ENCODE assay signal across 25 cellular contexts in genomic region chr5:124796495-124796894, GRCh38. TPM values are rescaled to one million over a fixed set of nuclear protein-coding genes. Genes with fewer than 3 reads are reported as not detected.
DNase-seq lines count a peak whose midpoint lies in the region; ATAC-seq, FAIRE-seq and TF ChIP-seq lines count a peak whose summit lies in the region.
"Had no signal": no experiment of that assay in that cellular context is flagged by ENCODE, and none has a peak within 500 bp of the region (broad histone marks: within the 10 kb centered on the region; RNA-seq: fewer than 3 reads in every experiment).

No MANE protein-coding gene starts in this region.

- no peak for TF ChIP-seq RAD21 in H1 (IDR thresholded peaks at IDR 0.05 in 1 of 2, conservative IDR thresholded peaks at IDR 0.05 in 1 of 2; ENCODE audit: low read depth in 2 of 2, low read length in 2 of 2)

- no peaks in the 10 kb centered on the region for H3K23me2 ChIP-seq in H1 (ENCODE audit: low read depth, low read length)

- H3K4me3 ChIP-seq in H1 (ENCODE audit: extremely low read depth in 1 of 4, insufficient read depth in 2 of 4, low read depth in 3 of 4, low read length in 4 of 4) (no peak overlapping the region), left lung (no peak overlapping the region)
- H3K4me3 ChIP-seq: coronary artery, heart right ventricle, right atrium auricular region, SK-N-MC, transverse colon had no signal

- FAIRE-seq in H1 (lab: Jason Lieb, UNC), result no peak
- FAIRE-seq: endometrium, RCC 7860 had no signal

- H3K4me2 ChIP-seq in H1 (ENCODE audit: insufficient read depth in 1 of 2, low read depth in 2 of 2, low read length in 2 of 2), result no peak overlapping the region

- H3K27me3 ChIP-seq in H1 (replicated peaks in 1 of 4; ENCODE audit: control insufficient read depth in 3 of 4, extremely low read depth in 1 of 4, insufficient read depth in 3 of 4, low read length in 3 of 4) (no peaks in the 10 kb centered on the region), left lung (no peaks in the 10 kb centered on the region)
- H3K27me3 ChIP-seq: brain microvascular endothelial cell, heart right ventricle, right atrium auricular region, transverse colon had no signal

- no peak overlapping the region for H3K14ac ChIP-seq in H1 (ENCODE audit: insufficient read length)

- peak overlapping the region; percentile 33 for H3K4ac ChIP-seq in H1 (replicated peaks; ENCODE audit: insufficient read length, low read depth, low read length)

- H3K56ac ChIP-seq in H1 (replicated peaks; ENCODE audit: insufficient read length, low read depth, low read length), result no peak overlapping the region

- no peak overlapping the region for H3K27ac ChIP-seq in H1 (ENCODE audit: low read depth, low read length)
- H3K27ac ChIP-seq in left lung, result no peak overlapping the region
- H3K27ac ChIP-seq: brain microvascular endothelial cell, coronary artery, heart right ventricle, SK-N-MC, transverse colon had no signal

- TF ChIP-seq POLR2A in H1 (IDR thresholded peaks at IDR 0.05; ENCODE audit: control extremely low read depth in 1 of 2, low read depth in 2 of 2, low read length in 2 of 2), result no peak

- TF ChIP-seq EP300 in H1 (IDR thresholded peaks at IDR 0.05; ENCODE audit: borderline replicate concordance in 1 of 2, low read depth in 2 of 2, low read length in 2 of 2), result no peak

- H2BK5ac ChIP-seq in H1 (ENCODE audit: low read depth, low read length), result no peak overlapping the region

- H2BK20ac ChIP-seq in H1 (ENCODE audit: low read length), result no peak overlapping the region

- TF ChIP-seq CTCF in GM13976 (IDR thresholded peaks at IDR 0.05; ENCODE audit: borderline replicate concordance, control extremely low read depth, extremely low read depth, insufficient read depth, missing control alignments) (no peak), H1 (IDR thresholded peaks at IDR 0.05; ENCODE audit: control extremely low read depth in 1 of 3, insufficient read depth in 1 of 3, low read depth in 1 of 3, low read length in 3 of 3) (no peak), left lung (IDR thresholded peaks at IDR 0.05) (no peak)

- H3K36me3 ChIP-seq in H1 (ENCODE audit: control insufficient read depth in 2 of 4, insufficient read depth in 4 of 4, low read length in 3 of 4) (no peaks in the 10 kb centered on the region), left lung (no peaks in the 10 kb centered on the region)
- H3K36me3 ChIP-seq: brain microvascular endothelial cell, heart right ventricle, right atrium auricular region, transverse colon had no signal

- H2BK15ac ChIP-seq in H1 (ENCODE audit: low read length), result peak overlapping the region; percentile 93; the same call in 1 of the 2 replicates

- CTCF ChIA-PET in H1 (lab: Charles Lee; ENCODE audit: partially characterized antibody), result interaction anchor here (0.6 kb wide), 1 partner anchor 137 kb away, joined by 3 read pairs; no protein-coding TSS in a partner anchor

- H2AFZ ChIP-seq in H1 (ENCODE audit: low read length), result no peak overlapping the region

- POLR2A ChIA-PET in H1 (lab: Charles Lee; ENCODE audit: partially characterized antibody), result interaction anchor here (0.6 kb wide), 1 partner anchor 9 kb away, joined by 4 read pairs; no protein-coding TSS in a partner anchor

- no peak overlapping the region for H3K18ac ChIP-seq in H1 (ENCODE audit: extremely low read depth, low read length)

- no peak overlapping the region for H2BK120ac ChIP-seq in H1 (replicated peaks; ENCODE audit: low read depth, low read length)

- H3K9me3 ChIP-seq in H1 (ENCODE audit: insufficient read depth in 2 of 2, low read depth in 1 of 2, low read length in 1 of 2) (no peaks in the 10 kb centered on the region), left lung (no peaks in the 10 kb centered on the region)
- H3K9me3 ChIP-seq: heart right ventricle, right atrium auricular region, transverse colon had no signal

- H4K5ac ChIP-seq in H1 (ENCODE audit: insufficient read length, low read depth, low read length), result no peak overlapping the region

- H3K79me1 ChIP-seq in H1 (ENCODE audit: low read depth, low read length), result no peaks in the 10 kb centered on the region

- no peak overlapping the region for H3K9ac ChIP-seq in H1 (replicated peaks in 1 of 4; ENCODE audit: extremely low read depth in 1 of 4, low read depth in 3 of 4, low read length in 3 of 4)

- no peak overlapping the region for H2BK12ac ChIP-seq in H1 (ENCODE audit: low read depth, low read length)

- H4K91ac ChIP-seq in H1 (replicated peaks; ENCODE audit: insufficient read length, low read length), result peak overlapping the region; percentile 34

- H4K8ac ChIP-seq in H1 (ENCODE audit: extremely low read depth, insufficient read depth, low read length), result no peak overlapping the region

- H3K79me2 ChIP-seq in H1 (ENCODE audit: control insufficient read depth in 1 of 2, insufficient read depth in 2 of 2, low read length in 2 of 2), result no peaks in the 10 kb centered on the region

- in situ Hi-C loops in GM13976 (cut with MboI; ENCODE audit: low sequenced_read_pairs, unreplicated experiment), result no loop called here

- no peak overlapping the region for H3K23ac ChIP-seq in H1 (ENCODE audit: insufficient read length)

- peak; percentile 41 for ATAC-seq in GM21367 (IDR thresholded peaks at IDR 0.05; ENCODE audit: unreplicated experiment)
- peak; percentile 61 for ATAC-seq in HG02884 (IDR thresholded peaks at IDR 0.05; ENCODE audit: unreplicated experiment)
- no peak for ATAC-seq in left lung
- ATAC-seq: heart right ventricle had no signal

- H3K4me1 ChIP-seq in H1 (replicated peaks in 1 of 4; ENCODE audit: control insufficient read depth in 3 of 4, insufficient read depth in 4 of 4, low read length in 3 of 4), result peaks cover 0 to 5% (median 0%) of the 10 kb centered on the region in 4 experiments; a peak in 2 of 7 replicates
- no peaks in the 10 kb centered on the region for H3K4me1 ChIP-seq in left lung
- H3K4me1 ChIP-seq: right atrium auricular region had no signal

- intact Hi-C loops in left lung (cut with DNase I), result no loop called here

- H2AK5ac ChIP-seq in H1 (ENCODE audit: low read depth, low read length), result no peak overlapping the region

- peak; percentile 40 for DNase-seq in GM13976 (ENCODE audit: low spot score)
- no peak for DNase-seq in H1 (ENCODE audit: low read depth in 1 of 2, low spot score in 2 of 2)
- DNase-seq in left lung, result no peak
- no peak for DNase-seq in activated CD4-positive, alpha-beta T cell treated with anti-CD3 and anti-CD28 coated beads, Interleukin-2, amount 50 U/mL, for 48 hours
- DNase-seq in SIG-M5 (lab: John Stamatoyannopoulos, UW), result no peak
- DNase-seq in NCI-H82 treated with DMSO at 0.1 percent for 48 hours (lab: John Stamatoyannopoulos, UW; ENCODE audit: unreplicated experiment), result no peak
- DNase-seq: activated CD4-positive, CD25-positive, alpha-beta regulatory T cell treated with anti-CD3 and anti-CD28 coated beads, Interleukin-2, amount 50 U/mL, for 72 hours; brain microvascular endothelial cell; CD4-positive, alpha-beta T cell; DMS79; heart right ventricle; Karpas-422; NCI-H1105 treated with DMSO at 0.1 percent for 48 hours; NCI-H2171; NCI-H774; stimulated activated CD4-positive, alpha-beta T cell treated with anti-CD3 and anti-CD28 coated beads, Interleukin-15, amount 100 ng/mL, for 24 hours; stimulated activated naive CD4-positive, alpha-beta T cell treated with Interleukin-2 at 50 U/mL for 16 hours; transverse colon had no signal

- H4K20me1 ChIP-seq in H1 (replicated peaks in 1 of 2; ENCODE audit: control insufficient read depth in 1 of 2, insufficient read depth in 2 of 2, low read length in 2 of 2), result no peaks in the 10 kb centered on the region

TF ChIP-seq in H1, 55 proteins besides CTCF, POLR2A, EP300 and RAD21 (continues in another document):
- TF ChIP-seq CREB1 (IDR thresholded peaks at IDR 0.05), result no peak
- TF ChIP-seq CHD2 (IDR thresholded peaks at IDR 0.05; ENCODE audit: low read length), result no peak
- TF ChIP-seq RXRA (IDR thresholded peaks at IDR 0.05; ENCODE audit: insufficient read depth, low read depth, low read length), result no peak
- no peak for TF ChIP-seq KDM1A (IDR thresholded peaks at IDR 0.05; ENCODE audit: borderline replicate concordance, low read length)
- TF ChIP-seq POU5F1 (IDR thresholded peaks at IDR 0.05; ENCODE audit: low read depth, low read length), result no peak
- no peak for TF ChIP-seq EGR1 (IDR thresholded peaks at IDR 0.05; ENCODE audit: borderline replicate concordance, low read depth, low read length)
- no peak for TF ChIP-seq SIN3A (conservative IDR thresholded peaks at IDR 0.05 in 1 of 2, IDR thresholded peaks at IDR 0.05 in 1 of 2; ENCODE audit: low read depth in 1 of 2, low read length in 2 of 2)
- TF ChIP-seq KDM5A (IDR thresholded peaks at IDR 0.05; ENCODE audit: low read length), result no peak
- no peak for TF ChIP-seq E2F6 (IDR thresholded peaks at IDR 0.05)
- no peak for TF ChIP-seq RFX5 (IDR thresholded peaks at IDR 0.05; ENCODE audit: borderline replicate concordance, low read depth, low read length)
- no peak for TF ChIP-seq SP4 (IDR thresholded peaks at IDR 0.05; ENCODE audit: low read length)

RNA-seq across cellular contexts. Expression of gene ZNF608, which starts 50.1 kb away (rescaled TPM):
- 40.4 and 40.8 TPM in 2 replicates for total RNA-seq in H1 (2021; fragmentation: NEBNext Ultra II Directional; extraction: Animal tissue kit (Norgen Biotek cat#: 25700))
- polyA plus RNA-seq in H1 (2011; rRNA removed), result 13.3 and 17.2 TPM in 2 replicates
- 21.6 TPM for polyA plus RNA-seq in H1 (2011; cell fraction: cytosol; rRNA removed)
- polyA plus RNA-seq in H1 (2011; cell fraction: nucleus; rRNA removed), result 22.2 TPM
- polyA plus RNA-seq in H1 (2012, experiment 1 of 2), result 26.7 to 29.8 TPM (median 28.7 TPM) in 4 replicates
- polyA plus RNA-seq in H1 (2012, experiment 2 of 2), result 2.2 TPM
- 27.0 TPM for polyA plus RNA-seq in H1 (2013, experiment 1 of 2)
- polyA plus RNA-seq in H1 (2013, experiment 2 of 2), result 23.0 TPM
- polyA minus RNA-seq in H1 (2011; rRNA and poly(A)+ RNA removed), result 38.1 and 43.4 TPM in 2 replicates
- polyA minus RNA-seq in H1 (2011; cell fraction: cytosol; rRNA and poly(A)+ RNA removed), result 17.6 TPM
- 69.6 TPM for polyA minus RNA-seq in H1 (2011; cell fraction: nucleus; rRNA and poly(A)+ RNA removed)
- total RNA-seq in left lung, result 10 to 100 TPM; 21.9 to 24.0 TPM
